Comparison of ENCODE assay signal across 7 cellular contexts in genomic region chr1:155228096-155228427, GRCh38. TPM values are rescaled to one million over a fixed set of nuclear protein-coding genes. Genes with fewer than 3 reads are reported as not detected.
DNase-seq lines count a peak whose midpoint lies in the region; ATAC-seq and TF ChIP-seq lines count a peak whose summit lies in the region.

No MANE protein-coding gene starts in this region.

- DNase-seq in activated naive CD4-positive, alpha-beta T cell treated with anti-CD3 and anti-CD28 coated beads, Interleukin-2, amount 50 U/mL, for 72 hours (ENCODE audit: low spot score in 2 of 2) = no peak
- DNase-seq in stomach = no peak
- no peak for DNase-seq in germinal center (ENCODE audit: low spot score)
- no peak for DNase-seq in DMS79 treated with DMSO at 0.1 percent for 48 hours (lab: John Stamatoyannopoulos, UW)

- peak overlapping the region; percentile 49 for H3K4me3 ChIP-seq in HUES48 (ENCODE audit: low read depth, low read length)
- H3K4me3 ChIP-seq in iPS-18c (ENCODE audit: insufficient read depth, low read depth, low read length) = peak overlapping the region; percentile 64
- H3K4me3 ChIP-seq in stomach = peak overlapping the region; percentile 55 to 68 (median 63)

- ATAC-seq in activated naive CD4-positive, alpha-beta T cell treated with anti-CD3 and anti-CD28 coated beads, Interleukin-2, amount 50 U/mL, for 72 hours = no peak
- no peak for ATAC-seq in GM18505 (IDR thresholded peaks at IDR 0.05; ENCODE audit: unreplicated experiment)

- H3K36me3 ChIP-seq in HUES48 (ENCODE audit: control insufficient read depth, insufficient read depth, low read length) (peaks cover 4% of the 10 kb centered on the region; the same call in 1 of the 2 replicates), stomach (no peaks in the 10 kb centered on the region)

- peak overlapping the region; percentile 82 to 96 for H3K27ac Mint-ChIP-seq in activated naive CD4-positive, alpha-beta T cell treated with anti-CD3 and anti-CD28 coated beads, Interleukin-2, amount 50 U/mL, for 72 hours

- H3K4me1 ChIP-seq in HUES48 (ENCODE audit: control insufficient read depth, insufficient read depth, low read length) = peaks cover 8% of the 10 kb centered on the region
- peaks cover 14 to 47% (median 31%) of the 10 kb centered on the region in 4 donors for H3K4me1 ChIP-seq in stomach

- 44 to 50% (median 49%) methylated on average over 9 of the region's 9 CpGs for WGBS in stomach, 5 donors

- H3K9ac ChIP-seq in HUES48 (ENCODE audit: low read depth, low read length) = peak overlapping the region; percentile 48; the same call in 1 of the 2 replicates

- H3K9me3 ChIP-seq in HUES48 (ENCODE audit: control insufficient read depth, insufficient read depth, low read length) = no peaks in the 10 kb centered on the region
- no peaks in the 10 kb centered on the region for H3K9me3 ChIP-seq in iPS-18c (ENCODE audit: control insufficient read depth, insufficient read depth, low read length)
- H3K9me3 ChIP-seq in stomach = no peaks in the 10 kb centered on the region

- TF ChIP-seq EP300 in stomach (IDR thresholded peaks at IDR 0.05) = peak; percentile 4

- H3K27me3 ChIP-seq in HUES48 (ENCODE audit: control insufficient read depth, insufficient read depth, low read length) = peaks cover 7% of the 10 kb centered on the region
- H3K27me3 ChIP-seq in stomach = no peaks in the 10 kb centered on the region

- TF ChIP-seq POLR2A in stomach (IDR thresholded peaks at IDR 0.05) (no peak), GM18505 (IDR thresholded peaks at IDR 0.05; ENCODE audit: borderline replicate concordance, extremely low read depth, insufficient read depth, insufficient read length) (no peak)

- TF ChIP-seq CTCF in stomach (IDR thresholded peaks at IDR 0.05) = no peak

- intact Hi-C loops in stomach (cut with DNase I; ENCODE audit: low total_unique reads) = loop anchor here (10.0 kb wide), 1 partner anchor 53 kb away; the partner anchor contains the start of genes KRTCAP2 and TRIM46

- H3K27ac ChIP-seq in HUES48 (ENCODE audit: low read depth, low read length) (peak overlapping the region; percentile 89), stomach (peak overlapping the region; percentile 76 to 94 (median 90))

- H3K36me3 Mint-ChIP-seq in activated naive CD4-positive, alpha-beta T cell treated with anti-CD3 and anti-CD28 coated beads, Interleukin-2, amount 50 U/mL, for 72 hours = peaks cover 0 to 18% of the 10 kb centered on the region in 2 donors

- no peaks in the 10 kb centered on the region for H3K9me3 Mint-ChIP-seq in activated naive CD4-positive, alpha-beta T cell treated with anti-CD3 and anti-CD28 coated beads, Interleukin-2, amount 50 U/mL, for 72 hours

RNA-seq across cellular contexts. Expression of gene MTX1, which starts 19.6 kb away (rescaled TPM):
- total RNA-seq in activated naive CD4-positive, alpha-beta T cell treated with anti-CD3 and anti-CD28 coated beads, Interleukin-2, amount 50 U/mL, for 72 hours = 10 to 100 TPM; 46.6 to 57.2 TPM
- 10 to 100 TPM in 4 of 5 donors, 1 to 10 TPM in 1; 1.2 to 54.9 (median 25.2) TPM for total RNA-seq in stomach
- 10 to 100 TPM; 48.3 to 71.1 (median 58.2) TPM for polyA plus RNA-seq in stomach

RNA-seq across cellular contexts. Expression of gene THBS3, which starts 20.4 kb away (rescaled TPM):
- total RNA-seq in activated naive CD4-positive, alpha-beta T cell treated with anti-CD3 and anti-CD28 coated beads, Interleukin-2, amount 50 U/mL, for 72 hours = 10 to 100 TPM; 17.2 to 23.6 TPM
- total RNA-seq in stomach = 10 to 100 TPM; 11.0 to 65.9 (median 25.4) TPM
- polyA plus RNA-seq in stomach = 10 to 100 TPM; 11.0 to 27.9 (median 17.8) TPM

RNA-seq across cellular contexts. Expression of gene ENTREP3, which starts 27.2 kb away (rescaled TPM):
- 10 to 100 TPM; 14.3 to 45.8 TPM for total RNA-seq in activated naive CD4-positive, alpha-beta T cell treated with anti-CD3 and anti-CD28 coated beads, Interleukin-2, amount 50 U/mL, for 72 hours
- 10 to 100 TPM in 4 of 5 donors, 1 to 10 TPM in 1; 2.8 to 77.9 (median 19.6) TPM for total RNA-seq in stomach
- 10 to 100 TPM in 2 of 3 donors, 1 to 10 TPM in 1; 9.7 to 20.5 (median 11.6) TPM for polyA plus RNA-seq in stomach

RNA-seq across cellular contexts. Expression of gene SCAMP3, which starts 34.1 kb away (rescaled TPM):
- 100 to 1,000 TPM in 1 of 2 donors, 10 to 100 TPM in 1; 98.9 to 107 TPM for total RNA-seq in activated naive CD4-positive, alpha-beta T cell treated with anti-CD3 and anti-CD28 coated beads, Interleukin-2, amount 50 U/mL, for 72 hours
- total RNA-seq in stomach = 10 to 100 TPM in 4 of 5 donors, 1 to 10 TPM in 1; 7.0 to 32.6 (median 24.1) TPM
- polyA plus RNA-seq in stomach = 10 to 100 TPM; 25.8 to 48.4 (median 45.4) TPM

RNA-seq across cellular contexts. Expression of gene CLK2, which starts 45.2 kb away (rescaled TPM):
- total RNA-seq in activated naive CD4-positive, alpha-beta T cell treated with anti-CD3 and anti-CD28 coated beads, Interleukin-2, amount 50 U/mL, for 72 hours = 100 to 1,000 TPM in 1 of 2 donors, 10 to 100 TPM in 1; 90.7 to 106 TPM
- total RNA-seq in stomach = 10 to 100 TPM; 29.7 to 77.6 (median 53.6) TPM
- polyA plus RNA-seq in stomach = 10 to 100 TPM; 16.0 to 46.4 (median 17.0) TPM
